ENCODE assay signal across 29 cellular contexts in the genomic region with DNA sequence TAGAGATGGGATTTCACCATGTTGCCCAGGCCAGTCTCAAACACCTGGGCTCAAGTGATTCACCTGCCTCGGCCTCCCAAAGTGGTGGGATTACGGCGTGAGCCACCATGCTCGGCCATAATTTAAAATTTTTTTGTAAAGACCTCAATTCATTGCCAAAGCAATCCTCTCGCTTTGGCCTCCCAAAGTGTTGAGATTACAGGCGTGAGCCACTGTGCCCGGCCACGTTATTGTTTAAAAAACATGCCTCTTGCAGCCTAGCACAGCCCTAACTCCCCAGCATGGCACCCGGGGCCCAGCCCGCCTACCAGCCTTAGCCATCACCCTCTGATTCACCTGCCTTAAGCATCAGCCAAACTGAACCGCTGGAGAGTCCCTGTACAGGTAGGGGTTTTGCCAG. TPM values are rescaled to one million over a fixed set of nuclear protein-coding genes. Genes with fewer than 3 reads are reported as not detected.
"Had no signal": no experiment of that assay in that cellular context is flagged by ENCODE, and none has a peak within 500 bp of the region (broad histone marks: within the 10 kb centered on the region; RNA-seq: fewer than 3 reads in every experiment).

No MANE protein-coding gene starts in this region.

- H3K27me3 Mint-ChIP-seq: natural killer cell treated with Interleukin-12 subunit alpha and Interleukin-12 subunit beta and Interleukin-15 and Interleukin-18, amount 100 ng/mL, for 72 hours had no signal

- H3K4me3 Mint-ChIP-seq: memory B cell; naive thymus-derived CD4-positive, alpha-beta T cell; natural killer cell treated with Interleukin-12 subunit alpha and Interleukin-12 subunit beta and Interleukin-15 and Interleukin-18, amount 100 ng/mL, for 72 hours; stimulated activated naive CD8-positive, alpha-beta T cell treated with anti-CD3 and anti-CD28 coated beads, Interleukin-15, Interleukin-2, amounts not matched to agents 100 ng/mL and 50 ng/mL, for 24 hours had no signal

- DNase-seq: heart right ventricle; hippocampal formation; left colon; left ventricle myocardium inferior; midbrain; mucosa of descending colon; naive thymus-derived CD4-positive, alpha-beta T cell; retina; stimulated activated CD4-positive, alpha-beta T cell treated with anti-CD3 and anti-CD28 coated beads, Interleukin-12 subunit alpha, Interleukin-12 subunit beta, amount 100 ng/mL, for 4 hours; stimulated activated CD4-positive, alpha-beta T cell treated with anti-CD3 and anti-CD28 coated beads, Interleukin-15, amount 100 ng/mL, for 24 hours; stimulated activated CD4-positive, alpha-beta T cell treated with anti-CD3 and anti-CD28 coated beads, Interleukin-2, amount 100 ng/mL, for 24 hours; stimulated activated CD4-positive, alpha-beta T cell treated with anti-CD3 and anti-CD28 coated beads, Interleukin-4, amount 100 ng/mL, for 1 hour; stimulated activated naive CD4-positive, alpha-beta T cell; tibial artery; trophoblast cell; upper lobe of right lung; uterus had no signal

- H3K27ac ChIP-seq: ovary, prostate gland, skin epidermis, suprapubic skin, thoracic aorta, tibial artery, upper lobe of right lung, uterus had no signal

- H3K4me1 ChIP-seq: prostate gland had no signal

- H3K27ac Mint-ChIP-seq: memory B cell; natural killer cell treated with Interleukin-12 subunit alpha and Interleukin-12 subunit beta and Interleukin-15 and Interleukin-18, amount 100 ng/mL, for 72 hours; stimulated activated naive CD8-positive, alpha-beta T cell treated with anti-CD3 and anti-CD28 coated beads, Interleukin-15, Interleukin-2, amounts not matched to agents 100 ng/mL and 50 ng/mL, for 24 hours had no signal

- H3K9me3 ChIP-seq: heart right ventricle, left ventricle myocardium inferior, mucosa of descending colon, ovary, prostate gland, suprapubic skin, thoracic aorta, tibial artery, upper lobe of right lung, uterus had no signal

- H3K36me3 Mint-ChIP-seq: memory B cell; natural killer cell treated with Interleukin-12 subunit alpha and Interleukin-12 subunit beta and Interleukin-15 and Interleukin-18, amount 100 ng/mL, for 72 hours had no signal

- H3K27me3 ChIP-seq: heart right ventricle, ovary, suprapubic skin, tibial artery, upper lobe of right lung, uterus had no signal

- H3K4me3 ChIP-seq: heart right ventricle, left ventricle myocardium inferior, mucosa of descending colon, ovary, prostate gland, skin epidermis, suprapubic skin, thoracic aorta, tibial artery, upper lobe of right lung, uterus had no signal

- FAIRE-seq: keratinocyte had no signal

- ATAC-seq: left colon; mucosa of descending colon; naive thymus-derived CD4-positive, alpha-beta T cell; natural killer cell treated with Interleukin-12 subunit alpha and Interleukin-12 subunit beta and Interleukin-15 and Interleukin-18, amount 100 ng/mL, for 72 hours; right cardiac atrium; sciatic nerve had no signal

- H3K36me3 ChIP-seq: heart right ventricle, left ventricle myocardium inferior, ovary, prostate gland, suprapubic skin, thoracic aorta, tibial artery, upper lobe of right lung, uterus had no signal

- H3K9me3 Mint-ChIP-seq: memory B cell; natural killer cell treated with Interleukin-12 subunit alpha and Interleukin-12 subunit beta and Interleukin-15 and Interleukin-18, amount 100 ng/mL, for 72 hours; stimulated activated naive CD8-positive, alpha-beta T cell treated with anti-CD3 and anti-CD28 coated beads, Interleukin-15, Interleukin-2, amounts not matched to agents 100 ng/mL and 50 ng/mL, for 24 hours had no signal

RNA-seq across cellular contexts. Expression of gene PGF, which starts 19.2 kb away (rescaled TPM):
- total RNA-seq: natural killer cell treated with Interleukin-12 subunit alpha and Interleukin-12 subunit beta and Interleukin-15 and Interleukin-18, amount 100 ng/mL, for 72 hours had no signal
- polyA plus RNA-seq: neural cell had no signal
